In genomic region chr16:85750827-85751641, GRCh38 we compare ENCODE assay signal across 8 cellular contexts. TPM values are rescaled to one million over a fixed set of nuclear protein-coding genes. Genes with fewer than 3 reads are reported as not detected.
DNase-seq lines count a peak whose midpoint lies in the region; ATAC-seq and TF ChIP-seq lines count a peak whose summit lies in the region.

Gene C16orf74 (minus strand): TSS chr16:85751096. CDS start chr16:85735217, 15,879 bp downstream.

- H3K4me1 Mint-ChIP-seq in IgD-negative memory B cell, result peaks cover 50 to 58% (median 55%) of the 10 kb centered on the region in 3 donors

- intact Hi-C loops in left ventricle myocardium superior (cut with micrococcal nuclease), result no loop called here

- peak; percentile 96 for DNase-seq in AG20443 (ENCODE audit: low spot score)
- DNase-seq in activated naive CD4-positive, alpha-beta T cell treated with anti-CD3 and anti-CD28 coated beads, Interleukin-2, amount 50 U/mL, for 72 hours (ENCODE audit: low spot score in 2 of 2), result peak in 1 of 2 donors; percentile 31
- peak; percentile 74 for DNase-seq in left ventricle myocardium superior
- DNase-seq in retina, result peak; percentile 36
- no peak for DNase-seq in hippocampal formation (lab: John Stamatoyannopoulos, UW)
- DNase-seq in middle frontal gyrus (ENCODE audit: extremely low spot score, low spot score), result no peak

- peaks cover 7% of the 10 kb centered on the region for H3K27me3 Mint-ChIP-seq in IgD-negative memory B cell

- H3K27ac Mint-ChIP-seq in IgD-negative memory B cell, result peak within 1 kb of the TSS; percentile 73 to 99 (median 78)
- H3K27ac Mint-ChIP-seq in activated naive CD4-positive, alpha-beta T cell treated with anti-CD3 and anti-CD28 coated beads, Interleukin-2, amount 50 U/mL, for 72 hours, result no peak within 1 kb of the TSS

- peaks cover 0 to 2% (median 0%) of the 10 kb centered on the region in 3 donors for H3K9me3 Mint-ChIP-seq in IgD-negative memory B cell
- H3K9me3 Mint-ChIP-seq in activated naive CD4-positive, alpha-beta T cell treated with anti-CD3 and anti-CD28 coated beads, Interleukin-2, amount 50 U/mL, for 72 hours, result no peaks in the 10 kb centered on the region

- peaks cover 4% of the 10 kb centered on the region for H3K36me3 Mint-ChIP-seq in IgD-negative memory B cell
- no peaks in the 10 kb centered on the region for H3K36me3 Mint-ChIP-seq in activated naive CD4-positive, alpha-beta T cell treated with anti-CD3 and anti-CD28 coated beads, Interleukin-2, amount 50 U/mL, for 72 hours

- ATAC-seq in activated naive CD4-positive, alpha-beta T cell treated with anti-CD3 and anti-CD28 coated beads, Interleukin-2, amount 50 U/mL, for 72 hours, result peak; percentile 47 to 87
- peak; percentile 87 for ATAC-seq in left ventricle myocardium superior

- peak within 1 kb of the TSS; percentile 86 to 99 (median 92) for H3K4me3 Mint-ChIP-seq in IgD-negative memory B cell

- TF ChIP-seq POLR2A in GM15510 (IDR thresholded peaks at IDR 0.05; ENCODE audit: borderline replicate concordance, extremely low read depth, insufficient read length), result peak; percentile 18

RNA-seq across cellular contexts. Expression of gene C16orf74, which starts in this region (rescaled TPM):
- 39.7 TPM for polyA plus RNA-seq in IgD-negative memory B cell
- 1 to 10 TPM in 1 of 2 donors, under 1 TPM in 1; 0.46 to 1.4 TPM for total RNA-seq in activated naive CD4-positive, alpha-beta T cell treated with anti-CD3 and anti-CD28 coated beads, Interleukin-2, amount 50 U/mL, for 72 hours
- 1.7 TPM for total RNA-seq in left ventricle myocardium superior

Comparison
In these comparisons a context has a peak if more than half of its experiments do, and no peak if none do; other contexts are left out.
1. DNase-seq: peak in AG20443 (single experiment), left ventricle myocardium superior (single experiment) and retina (single experiment); none in hippocampal formation (0 of 2) and middle frontal gyrus (single experiment).
2. H3K27ac Mint-ChIP-seq: peak in IgD-negative memory B cell (3 of 3); none in activated naive CD4-positive, alpha-beta T cell treated with anti-CD3 and anti-CD28 coated beads, Interleukin-2, amount 50 U/mL, for 72 hours (0 of 2).